In genomic region chr2:8004250-8004681, GRCh38 we compare ENCODE assay signal across 9 cellular contexts.
DNase-seq lines count a peak whose midpoint lies in the region; ATAC-seq and TF ChIP-seq lines count a peak whose summit lies in the region.
"Had no signal": no experiment of that assay in that cellular context is flagged by ENCODE, and none has a peak within 500 bp of the region (broad histone marks: within the 10 kb centered on the region; RNA-seq: fewer than 3 reads in every experiment).

No MANE protein-coding gene starts in this region.

- H3K4me1 Mint-ChIP-seq in T-helper 17 cell = peaks cover 3% of the 10 kb centered on the region

- H3K4me2 ChIP-seq in mesendoderm (ENCODE audit: low read length) = no peak overlapping the region

- peak overlapping the region; percentile 68 for H3K27ac ChIP-seq in ACC112 (ENCODE audit: low read depth, low read length)
- peak overlapping the region; percentile 47 for H3K27ac ChIP-seq in brain microvascular endothelial cell
- H3K27ac ChIP-seq in mesendoderm (ENCODE audit: low read depth, low read length) = no peak overlapping the region

- no peak overlapping the region for H3K9ac ChIP-seq in mesendoderm (ENCODE audit: low read length)

- H3K4me1 ChIP-seq in ACC112 (ENCODE audit: control insufficient read depth, insufficient read depth, low read length, unreplicated experiment) (peaks cover 18% of the 10 kb centered on the region), mesendoderm (ENCODE audit: control insufficient read depth, low read depth, low read length) (no peaks in the 10 kb centered on the region)

- peak overlapping the region; percentile 85 for H2AFZ ChIP-seq in ACC112 (ENCODE audit: low read length, unreplicated experiment)

- H2AK5ac ChIP-seq in mesendoderm (ENCODE audit: low read length) = no peak overlapping the region

- H3K4me3 ChIP-seq in ACC112 (ENCODE audit: low read depth, low read length) (peak overlapping the region; percentile 69), brain microvascular endothelial cell (ENCODE audit: low read depth, low read length) (no peak overlapping the region), mesendoderm (ENCODE audit: low read length) (no peak overlapping the region)

- H4K5ac ChIP-seq in mesendoderm (ENCODE audit: low read length) = no peak overlapping the region

- WGBS in mesendoderm (ENCODE audit: extremely low coverage, insufficient coverage, low lambda C conversion rate) = no CpG with 5 or more reads among the region's 4 CpGs

- H4K8ac ChIP-seq in mesendoderm (ENCODE audit: low read depth, low read length) = no peak overlapping the region

- H3K4ac ChIP-seq in mesendoderm (ENCODE audit: low read depth, low read length) = no peak overlapping the region

- H3K36me3 ChIP-seq in ACC112 (ENCODE audit: insufficient read depth, low read length) (no peaks in the 10 kb centered on the region), brain microvascular endothelial cell (replicated peaks) (no peaks in the 10 kb centered on the region), mesendoderm (ENCODE audit: control insufficient read depth, insufficient read depth, low read length) (no peaks in the 10 kb centered on the region)

- TF ChIP-seq CTCF in brain microvascular endothelial cell (IDR thresholded peaks at IDR 0.05; ENCODE audit: low read depth, low read length, missing control alignments) = no peak

- no peak overlapping the region for H2BK5ac ChIP-seq in mesendoderm (ENCODE audit: low read length)

- H3K23ac ChIP-seq in mesendoderm (ENCODE audit: low read length) = no peak overlapping the region

- no peaks in the 10 kb centered on the region for H3K36me3 Mint-ChIP-seq in T-helper 17 cell (ENCODE audit: low read depth)

- no peak overlapping the region for H3K18ac ChIP-seq in mesendoderm (ENCODE audit: low read length)

- ATAC-seq in HG03439 (IDR thresholded peaks at IDR 0.05; ENCODE audit: unreplicated experiment) = no peak
- ATAC-seq in T-helper 17 cell = no peak

- no peaks in the 10 kb centered on the region for H3K27me3 ChIP-seq in ACC112 (ENCODE audit: insufficient read depth, low read length)
- no peaks in the 10 kb centered on the region for H3K27me3 ChIP-seq in brain microvascular endothelial cell (replicated peaks)
- H3K27me3 ChIP-seq in mesendoderm (ENCODE audit: insufficient read depth, low read length, poor library complexity) = no peaks in the 10 kb centered on the region

- no peaks in the 10 kb centered on the region for H3K79me1 ChIP-seq in mesendoderm (ENCODE audit: low read length)

- no peak overlapping the region for H3K4me3 Mint-ChIP-seq in T-helper 17 cell
- H3K4me3 Mint-ChIP-seq: immature natural killer cell had no signal

- H3K79me2 ChIP-seq in ACC112 (ENCODE audit: control insufficient read depth, insufficient read depth, low read length, unreplicated experiment) (no peaks in the 10 kb centered on the region), mesendoderm (ENCODE audit: control insufficient read depth, insufficient read depth, low read length) (no peaks in the 10 kb centered on the region)

- no peaks in the 10 kb centered on the region for H3K9me3 ChIP-seq in T-helper 17 cell (ENCODE audit: control insufficient read depth, low read length, poor library complexity, severe bottlenecking)

- in situ Hi-C loops in brain microvascular endothelial cell (cut with HindIII; ENCODE audit: low pct_ligation_motif_present, low sequenced_read_pairs) = no loop called here

- H3K56ac ChIP-seq in mesendoderm (ENCODE audit: low read length) = no peak overlapping the region

- DNase-seq in LHCN-M2 (ENCODE audit: low read depth) = peak; percentile 70
- DNase-seq in brain microvascular endothelial cell = peak; percentile 77
- peak; percentile 28 for DNase-seq in mesendoderm
- DNase-seq in activated T-cell treated with anti-CD3 and anti-CD28 coated beads for 4 hours = no peak
- no peak for DNase-seq in T-helper 17 cell
- DNase-seq in activated CD4-positive, CD25-positive, alpha-beta regulatory T cell treated with anti-CD3 and anti-CD28 coated beads, Interleukin-2, amount 50 U/mL, for 72 hours = no peak

- H2BK15ac ChIP-seq in mesendoderm (replicated peaks; ENCODE audit: low read depth) = no peak overlapping the region

- H3K27me3 Mint-ChIP-seq in T-helper 17 cell = no peaks in the 10 kb centered on the region

- H2BK120ac ChIP-seq in mesendoderm (ENCODE audit: low read depth, low read length) = no peak overlapping the region

- no peak overlapping the region for H3K27ac Mint-ChIP-seq in T-helper 17 cell

Comparison
In these comparisons a context has a peak if more than half of its experiments do, and no peak if none do; other contexts are left out.
1. DNase-seq: peak in LHCN-M2 (single experiment), brain microvascular endothelial cell (single experiment) and mesendoderm (single experiment); none in activated T-cell treated with anti-CD3 and anti-CD28 coated beads for 4 hours (single experiment), T-helper 17 cell (0 of 3) and activated CD4-positive, CD25-positive, alpha-beta regulatory T cell treated with anti-CD3 and anti-CD28 coated beads, Interleukin-2, amount 50 U/mL, for 72 hours (single experiment).